1 cellular context compared by ENCODE assay signal in the genomic region with DNA sequence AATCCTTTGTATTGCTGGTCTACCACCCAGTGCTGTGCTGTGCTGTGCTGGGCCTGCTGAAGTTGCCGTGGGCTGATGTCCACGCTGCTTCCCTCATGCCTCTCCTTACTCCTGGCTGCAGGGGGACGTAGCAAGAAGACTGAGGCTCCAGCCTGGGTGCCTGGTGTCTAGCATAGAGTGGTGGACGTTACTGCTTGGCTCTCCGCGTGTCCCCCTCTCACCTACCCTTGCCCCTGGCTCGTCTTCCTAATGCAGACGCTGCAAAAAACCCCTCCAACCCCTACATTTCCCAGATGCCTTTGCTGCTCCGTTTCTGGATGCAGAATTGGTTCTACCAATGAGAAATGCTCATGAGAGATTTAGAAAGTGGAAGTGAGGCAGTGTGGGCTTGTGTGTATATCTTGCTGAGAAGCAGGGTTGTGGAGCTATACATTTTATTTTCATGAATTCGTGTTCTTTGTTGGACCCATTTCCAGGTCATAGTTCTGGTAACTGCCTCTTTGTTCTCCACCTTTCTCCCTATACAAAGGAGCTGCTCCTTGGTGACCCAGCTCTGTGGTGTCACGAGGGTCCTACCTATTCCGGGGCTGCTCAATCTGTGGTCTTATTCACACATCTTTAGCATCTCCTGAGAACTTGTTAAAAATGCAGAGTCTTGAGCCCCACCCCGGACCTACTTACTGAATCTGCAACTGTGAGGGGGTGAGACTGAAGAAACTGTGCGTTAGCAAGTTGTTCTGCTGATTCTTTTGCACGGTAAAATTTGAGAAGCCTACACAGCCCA.
TF ChIP-seq lines count a peak whose summit lies in the region.

No MANE protein-coding gene starts in this region.

TF ChIP-seq in GM12878, 131 proteins besides CTCF, POLR2A, EP300 and RAD21 (continues in another document):
- TF ChIP-seq, protein P1, sequence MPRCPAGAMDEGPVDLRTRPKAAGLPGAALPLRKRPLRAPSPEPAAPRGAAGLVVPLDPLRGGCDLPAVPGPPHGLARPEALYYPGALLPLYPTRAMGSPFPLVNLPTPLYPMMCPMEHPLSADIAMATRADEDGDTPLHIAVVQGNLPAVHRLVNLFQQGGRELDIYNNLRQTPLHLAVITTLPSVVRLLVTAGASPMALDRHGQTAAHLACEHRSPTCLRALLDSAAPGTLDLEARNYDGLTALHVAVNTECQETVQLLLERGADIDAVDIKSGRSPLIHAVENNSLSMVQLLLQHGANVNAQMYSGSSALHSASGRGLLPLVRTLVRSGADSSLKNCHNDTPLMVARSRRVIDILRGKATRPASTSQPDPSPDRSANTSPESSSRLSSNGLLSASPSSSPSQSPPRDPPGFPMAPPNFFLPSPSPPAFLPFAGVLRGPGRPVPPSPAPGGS (IDR thresholded peaks at IDR 0.05; ENCODE audit: borderline replicate concordance, insufficient read depth, low read depth, low read length, poor library complexity, severe bottlenecking), result no peak
- TF ChIP-seq RB1 (IDR thresholded peaks at IDR 0.05; ENCODE audit: borderline replicate concordance) (no peak; the same call in 1 of the 2 replicates), NFIC (IDR thresholded peaks at IDR 0.05; ENCODE audit: low read depth, low read length) (no peak), CHD1 (IDR thresholded peaks at IDR 0.05; ENCODE audit: low read depth, low read length) (no peak), EGR1 (IDR thresholded peaks at IDR 0.05; ENCODE audit: borderline replicate concordance in 1 of 2, low read depth in 2 of 2, low read length in 2 of 2) (no peak), SMAD5 (IDR thresholded peaks at IDR 0.05; ENCODE audit: low read depth) (0 out of 2 replicates have a peak, but pooled peaks have one; percentile 65), BHLHE40 (IDR thresholded peaks at IDR 0.05; ENCODE audit: borderline replicate concordance in 1 of 2, low read depth in 2 of 2, low read length in 1 of 2) (0 out of 4 replicates have a peak, but pooled peaks of 1 of the 2 experiments have one; percentile 7), ZNF24 (IDR thresholded peaks at IDR 0.05) (no peak), JUNB (IDR thresholded peaks at IDR 0.05) (peak; percentile 86), FOXM1 (IDR thresholded peaks at IDR 0.05; ENCODE audit: low read depth, low read length) (no peak), NFYA (IDR thresholded peaks at IDR 0.05; ENCODE audit: borderline replicate concordance, low read depth, low read length) (no peak), BACH1 (IDR thresholded peaks at IDR 0.05; ENCODE audit: borderline replicate concordance) (no peak), RELA (IDR thresholded peaks at IDR 0.05; ENCODE audit: borderline replicate concordance, partially characterized antibody) (peak; percentile 2), LARP7 (IDR thresholded peaks at IDR 0.05) (peak; percentile 48; the same call in 1 of the 2 replicates), POLR2AphosphoS5 (IDR thresholded peaks at IDR 0.05; ENCODE audit: low read length) (peak; percentile 79), HDAC2 (IDR thresholded peaks at IDR 0.05) (no peak), MYC (IDR thresholded peaks at IDR 0.05; ENCODE audit: insufficient read depth, insufficient read length, insufficient replicate concordance, low read length, severe bottlenecking) (no peak), ZNF207 (IDR thresholded peaks at IDR 0.05; ENCODE audit: borderline replicate concordance) (no peak), DPF2 (IDR thresholded peaks at IDR 0.05) (peak; percentile 53), SIN3A (IDR thresholded peaks at IDR 0.05; ENCODE audit: low read depth, low read length) (no peak; the same call in 1 of the 2 replicates), KDM1A (IDR thresholded peaks at IDR 0.05; ENCODE audit: borderline replicate concordance) (no peak), ZNF384 (IDR thresholded peaks at IDR 0.05; ENCODE audit: borderline replicate concordance, low read depth, low read length) (no peak), YBX1 (IDR thresholded peaks at IDR 0.05) (no peak)
- TF ChIP-seq, protein P2, sequence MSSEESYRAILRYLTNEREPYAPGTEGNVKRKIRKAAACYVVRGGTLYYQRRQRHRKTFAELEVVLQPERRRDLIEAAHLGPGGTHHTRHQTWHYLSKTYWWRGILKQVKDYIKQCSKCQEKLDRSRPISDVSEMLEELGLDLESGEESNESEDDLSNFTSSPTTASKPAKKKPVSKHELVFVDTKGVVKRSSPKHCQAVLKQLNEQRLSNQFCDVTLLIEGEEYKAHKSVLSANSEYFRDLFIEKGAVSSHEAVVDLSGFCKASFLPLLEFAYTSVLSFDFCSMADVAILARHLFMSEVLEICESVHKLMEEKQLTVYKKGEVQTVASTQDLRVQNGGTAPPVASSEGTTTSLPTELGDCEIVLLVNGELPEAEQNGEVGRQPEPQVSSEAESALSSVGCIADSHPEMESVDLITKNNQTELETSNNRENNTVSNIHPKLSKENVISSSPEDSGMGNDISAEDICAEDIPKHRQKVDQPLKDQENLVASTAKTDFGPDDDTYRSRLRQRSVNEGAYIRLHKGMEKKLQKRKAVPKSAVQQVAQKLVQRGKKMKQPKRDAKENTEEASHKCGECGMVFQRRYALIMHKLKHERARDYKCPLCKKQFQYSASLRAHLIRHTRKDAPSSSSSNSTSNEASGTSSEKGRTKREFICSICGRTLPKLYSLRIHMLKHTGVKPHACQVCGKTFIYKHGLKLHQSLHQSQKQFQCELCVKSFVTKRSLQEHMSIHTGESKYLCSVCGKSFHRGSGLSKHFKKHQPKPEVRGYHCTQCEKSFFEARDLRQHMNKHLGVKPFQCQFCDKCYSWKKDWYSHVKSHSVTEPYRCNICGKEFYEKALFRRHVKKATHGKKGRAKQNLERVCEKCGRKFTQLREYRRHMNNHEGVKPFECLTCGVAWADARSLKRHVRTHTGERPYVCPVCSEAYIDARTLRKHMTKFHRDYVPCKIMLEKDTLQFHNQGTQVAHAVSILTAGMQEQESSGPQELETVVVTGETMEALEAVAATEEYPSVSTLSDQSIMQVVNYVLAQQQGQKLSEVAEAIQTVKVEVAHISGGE (CRISPR knock-in tag; IDR thresholded peaks at IDR 0.05), result no peak
- TF ChIP-seq, protein P3, sequence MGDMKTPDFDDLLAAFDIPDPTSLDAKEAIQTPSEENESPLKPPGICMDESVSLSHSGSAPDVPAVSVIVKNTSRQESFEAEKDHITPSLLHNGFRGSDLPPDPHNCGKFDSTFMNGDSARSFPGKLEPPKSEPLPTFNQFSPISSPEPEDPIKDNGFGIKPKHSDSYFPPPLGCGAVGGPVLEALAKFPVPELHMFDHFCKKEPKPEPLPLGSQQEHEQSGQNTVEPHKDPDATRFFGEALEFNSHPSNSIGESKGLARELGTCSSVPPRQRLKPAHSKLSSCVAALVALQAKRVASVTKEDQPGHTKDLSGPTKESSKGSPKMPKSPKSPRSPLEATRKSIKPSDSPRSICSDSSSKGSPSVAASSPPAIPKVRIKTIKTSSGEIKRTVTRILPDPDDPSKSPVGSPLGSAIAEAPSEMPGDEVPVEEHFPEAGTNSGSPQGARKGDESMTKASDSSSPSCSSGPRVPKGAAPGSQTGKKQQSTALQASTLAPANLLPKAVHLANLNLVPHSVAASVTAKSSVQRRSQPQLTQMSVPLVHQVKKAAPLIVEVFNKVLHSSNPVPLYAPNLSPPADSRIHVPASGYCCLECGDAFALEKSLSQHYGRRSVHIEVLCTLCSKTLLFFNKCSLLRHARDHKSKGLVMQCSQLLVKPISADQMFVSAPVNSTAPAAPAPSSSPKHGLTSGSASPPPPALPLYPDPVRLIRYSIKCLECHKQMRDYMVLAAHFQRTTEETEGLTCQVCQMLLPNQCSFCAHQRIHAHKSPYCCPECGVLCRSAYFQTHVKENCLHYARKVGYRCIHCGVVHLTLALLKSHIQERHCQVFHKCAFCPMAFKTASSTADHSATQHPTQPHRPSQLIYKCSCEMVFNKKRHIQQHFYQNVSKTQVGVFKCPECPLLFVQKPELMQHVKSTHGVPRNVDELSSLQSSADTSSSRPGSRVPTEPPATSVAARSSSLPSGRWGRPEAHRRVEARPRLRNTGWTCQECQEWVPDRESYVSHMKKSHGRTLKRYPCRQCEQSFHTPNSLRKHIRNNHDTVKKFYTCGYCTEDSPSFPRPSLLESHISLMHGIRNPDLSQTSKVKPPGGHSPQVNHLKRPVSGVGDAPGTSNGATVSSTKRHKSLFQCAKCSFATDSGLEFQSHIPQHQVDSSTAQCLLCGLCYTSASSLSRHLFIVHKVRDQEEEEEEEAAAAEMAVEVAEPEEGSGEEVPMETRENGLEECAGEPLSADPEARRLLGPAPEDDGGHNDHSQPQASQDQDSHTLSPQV (IDR thresholded peaks at IDR 0.05), result no peak
- TF ChIP-seq, protein P4, sequence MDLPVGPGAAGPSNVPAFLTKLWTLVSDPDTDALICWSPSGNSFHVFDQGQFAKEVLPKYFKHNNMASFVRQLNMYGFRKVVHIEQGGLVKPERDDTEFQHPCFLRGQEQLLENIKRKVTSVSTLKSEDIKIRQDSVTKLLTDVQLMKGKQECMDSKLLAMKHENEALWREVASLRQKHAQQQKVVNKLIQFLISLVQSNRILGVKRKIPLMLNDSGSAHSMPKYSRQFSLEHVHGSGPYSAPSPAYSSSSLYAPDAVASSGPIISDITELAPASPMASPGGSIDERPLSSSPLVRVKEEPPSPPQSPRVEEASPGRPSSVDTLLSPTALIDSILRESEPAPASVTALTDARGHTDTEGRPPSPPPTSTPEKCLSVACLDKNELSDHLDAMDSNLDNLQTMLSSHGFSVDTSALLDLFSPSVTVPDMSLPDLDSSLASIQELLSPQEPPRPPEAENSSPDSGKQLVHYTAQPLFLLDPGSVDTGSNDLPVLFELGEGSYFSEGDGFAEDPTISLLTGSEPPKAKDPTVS (IDR thresholded peaks at IDR 0.05; ENCODE audit: low read depth, low read length), result no peak
- TF ChIP-seq, protein P5, sequence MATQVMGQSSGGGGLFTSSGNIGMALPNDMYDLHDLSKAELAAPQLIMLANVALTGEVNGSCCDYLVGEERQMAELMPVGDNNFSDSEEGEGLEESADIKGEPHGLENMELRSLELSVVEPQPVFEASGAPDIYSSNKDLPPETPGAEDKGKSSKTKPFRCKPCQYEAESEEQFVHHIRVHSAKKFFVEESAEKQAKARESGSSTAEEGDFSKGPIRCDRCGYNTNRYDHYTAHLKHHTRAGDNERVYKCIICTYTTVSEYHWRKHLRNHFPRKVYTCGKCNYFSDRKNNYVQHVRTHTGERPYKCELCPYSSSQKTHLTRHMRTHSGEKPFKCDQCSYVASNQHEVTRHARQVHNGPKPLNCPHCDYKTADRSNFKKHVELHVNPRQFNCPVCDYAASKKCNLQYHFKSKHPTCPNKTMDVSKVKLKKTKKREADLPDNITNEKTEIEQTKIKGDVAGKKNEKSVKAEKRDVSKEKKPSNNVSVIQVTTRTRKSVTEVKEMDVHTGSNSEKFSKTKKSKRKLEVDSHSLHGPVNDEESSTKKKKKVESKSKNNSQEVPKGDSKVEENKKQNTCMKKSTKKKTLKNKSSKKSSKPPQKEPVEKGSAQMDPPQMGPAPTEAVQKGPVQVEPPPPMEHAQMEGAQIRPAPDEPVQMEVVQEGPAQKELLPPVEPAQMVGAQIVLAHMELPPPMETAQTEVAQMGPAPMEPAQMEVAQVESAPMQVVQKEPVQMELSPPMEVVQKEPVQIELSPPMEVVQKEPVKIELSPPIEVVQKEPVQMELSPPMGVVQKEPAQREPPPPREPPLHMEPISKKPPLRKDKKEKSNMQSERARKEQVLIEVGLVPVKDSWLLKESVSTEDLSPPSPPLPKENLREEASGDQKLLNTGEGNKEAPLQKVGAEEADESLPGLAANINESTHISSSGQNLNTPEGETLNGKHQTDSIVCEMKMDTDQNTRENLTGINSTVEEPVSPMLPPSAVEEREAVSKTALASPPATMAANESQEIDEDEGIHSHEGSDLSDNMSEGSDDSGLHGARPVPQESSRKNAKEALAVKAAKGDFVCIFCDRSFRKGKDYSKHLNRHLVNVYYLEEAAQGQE (IDR thresholded peaks at IDR 0.05; ENCODE audit: low read depth, low read length), result no peak
- TF ChIP-seq, protein P6, sequence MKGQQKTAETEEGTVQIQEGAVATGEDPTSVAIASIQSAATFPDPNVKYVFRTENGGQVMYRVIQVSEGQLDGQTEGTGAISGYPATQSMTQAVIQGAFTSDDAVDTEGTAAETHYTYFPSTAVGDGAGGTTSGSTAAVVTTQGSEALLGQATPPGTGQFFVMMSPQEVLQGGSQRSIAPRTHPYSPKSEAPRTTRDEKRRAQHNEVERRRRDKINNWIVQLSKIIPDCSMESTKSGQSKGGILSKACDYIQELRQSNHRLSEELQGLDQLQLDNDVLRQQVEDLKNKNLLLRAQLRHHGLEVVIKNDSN (IDR thresholded peaks at IDR 0.05; ENCODE audit: borderline replicate concordance, extremely low read length, insufficient read depth, low read depth, low read length), result no peak
- TF ChIP-seq, protein P7, sequence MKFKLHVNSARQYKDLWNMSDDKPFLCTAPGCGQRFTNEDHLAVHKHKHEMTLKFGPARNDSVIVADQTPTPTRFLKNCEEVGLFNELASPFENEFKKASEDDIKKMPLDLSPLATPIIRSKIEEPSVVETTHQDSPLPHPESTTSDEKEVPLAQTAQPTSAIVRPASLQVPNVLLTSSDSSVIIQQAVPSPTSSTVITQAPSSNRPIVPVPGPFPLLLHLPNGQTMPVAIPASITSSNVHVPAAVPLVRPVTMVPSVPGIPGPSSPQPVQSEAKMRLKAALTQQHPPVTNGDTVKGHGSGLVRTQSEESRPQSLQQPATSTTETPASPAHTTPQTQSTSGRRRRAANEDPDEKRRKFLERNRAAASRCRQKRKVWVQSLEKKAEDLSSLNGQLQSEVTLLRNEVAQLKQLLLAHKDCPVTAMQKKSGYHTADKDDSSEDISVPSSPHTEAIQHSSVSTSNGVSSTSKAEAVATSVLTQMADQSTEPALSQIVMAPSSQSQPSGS (IDR thresholded peaks at IDR 0.05; ENCODE audit: low read length), result no peak
- TF ChIP-seq, protein P8, sequence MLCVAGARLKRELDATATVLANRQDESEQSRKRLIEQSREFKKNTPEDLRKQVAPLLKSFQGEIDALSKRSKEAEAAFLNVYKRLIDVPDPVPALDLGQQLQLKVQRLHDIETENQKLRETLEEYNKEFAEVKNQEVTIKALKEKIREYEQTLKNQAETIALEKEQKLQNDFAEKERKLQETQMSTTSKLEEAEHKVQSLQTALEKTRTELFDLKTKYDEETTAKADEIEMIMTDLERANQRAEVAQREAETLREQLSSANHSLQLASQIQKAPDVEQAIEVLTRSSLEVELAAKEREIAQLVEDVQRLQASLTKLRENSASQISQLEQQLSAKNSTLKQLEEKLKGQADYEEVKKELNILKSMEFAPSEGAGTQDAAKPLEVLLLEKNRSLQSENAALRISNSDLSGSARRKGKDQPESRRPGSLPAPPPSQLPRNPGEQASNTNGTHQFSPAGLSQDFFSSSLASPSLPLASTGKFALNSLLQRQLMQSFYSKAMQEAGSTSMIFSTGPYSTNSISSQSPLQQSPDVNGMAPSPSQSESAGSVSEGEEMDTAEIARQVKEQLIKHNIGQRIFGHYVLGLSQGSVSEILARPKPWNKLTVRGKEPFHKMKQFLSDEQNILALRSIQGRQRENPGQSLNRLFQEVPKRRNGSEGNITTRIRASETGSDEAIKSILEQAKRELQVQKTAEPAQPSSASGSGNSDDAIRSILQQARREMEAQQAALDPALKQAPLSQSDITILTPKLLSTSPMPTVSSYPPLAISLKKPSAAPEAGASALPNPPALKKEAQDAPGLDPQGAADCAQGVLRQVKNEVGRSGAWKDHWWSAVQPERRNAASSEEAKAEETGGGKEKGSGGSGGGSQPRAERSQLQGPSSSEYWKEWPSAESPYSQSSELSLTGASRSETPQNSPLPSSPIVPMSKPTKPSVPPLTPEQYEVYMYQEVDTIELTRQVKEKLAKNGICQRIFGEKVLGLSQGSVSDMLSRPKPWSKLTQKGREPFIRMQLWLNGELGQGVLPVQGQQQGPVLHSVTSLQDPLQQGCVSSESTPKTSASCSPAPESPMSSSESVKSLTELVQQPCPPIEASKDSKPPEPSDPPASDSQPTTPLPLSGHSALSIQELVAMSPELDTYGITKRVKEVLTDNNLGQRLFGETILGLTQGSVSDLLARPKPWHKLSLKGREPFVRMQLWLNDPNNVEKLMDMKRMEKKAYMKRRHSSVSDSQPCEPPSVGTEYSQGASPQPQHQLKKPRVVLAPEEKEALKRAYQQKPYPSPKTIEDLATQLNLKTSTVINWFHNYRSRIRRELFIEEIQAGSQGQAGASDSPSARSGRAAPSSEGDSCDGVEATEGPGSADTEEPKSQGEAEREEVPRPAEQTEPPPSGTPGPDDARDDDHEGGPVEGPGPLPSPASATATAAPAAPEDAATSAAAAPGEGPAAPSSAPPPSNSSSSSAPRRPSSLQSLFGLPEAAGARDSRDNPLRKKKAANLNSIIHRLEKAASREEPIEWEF (IDR thresholded peaks at IDR 0.05; ENCODE audit: insufficient replicate concordance, low read depth, low read length), result no peak
